8 cellular contexts compared by ENCODE assay signal in genomic region chr6:33621396-33622388, GRCh38. TPM values are rescaled to one million over a fixed set of nuclear protein-coding genes. Genes with fewer than 3 reads are reported as not detected.
DNase-seq lines count a peak whose midpoint lies in the region; ATAC-seq and TF ChIP-seq lines count a peak whose summit lies in the region.

No MANE protein-coding gene starts in this region.

- H3K4me1 ChIP-seq in prostate gland (replicated peaks): no peaks in the 10 kb centered on the region

- H3K27ac ChIP-seq in prostate gland: peak overlapping the region; percentile 84 to 85

- DNase-seq in GM12865 (ENCODE audit: low read depth) (peak; percentile 46), NCI-H2196 (lab: John Stamatoyannopoulos, UW; ENCODE audit: unreplicated experiment) (peak; percentile 69), fibroblast of villous mesenchyme (ENCODE audit: low read depth) (no peak), prostate gland (ENCODE audit: low spot score) (peak; percentile 47), posterior vena cava (ENCODE audit: low spot score) (no peak)
- peak; percentile 62 to 63 for DNase-seq in activated T-cell treated with anti-CD3 and anti-CD28 coated beads, Interleukin-2, amount 50 U/mL, for 48 hours

- peak; percentile 20 for ATAC-seq in HG02610 (IDR thresholded peaks at IDR 0.05; ENCODE audit: unreplicated experiment)
- ATAC-seq in GM21526 (IDR thresholded peaks at IDR 0.05; ENCODE audit: low FRiP score, unreplicated experiment): no peak

- 9% methylated on average over 59 of the region's 71 CpGs for WGBS in prostate gland

- no peaks in the 10 kb centered on the region for H3K27me3 ChIP-seq in prostate gland (replicated peaks; ENCODE audit: insufficient read depth)

- TF ChIP-seq CTCF in GM12865 (IDR thresholded peaks at IDR 0.05; ENCODE audit: insufficient read depth, low read depth, low read length, missing control alignments) (no peak), fibroblast of villous mesenchyme (IDR thresholded peaks at IDR 0.05; ENCODE audit: insufficient read depth, low read depth, low read length) (no peak), prostate gland (IDR thresholded peaks at IDR 0.05) (no peak)

- TF ChIP-seq POLR2A in prostate gland (IDR thresholded peaks at IDR 0.05): peak; percentile 26

- no peaks in the 10 kb centered on the region for H3K9me3 ChIP-seq in prostate gland

- intact Hi-C loops in prostate gland (cut with DNase I) (no loop called here), posterior vena cava (cut with DNase I) (no loop called here)

- H3K36me3 ChIP-seq in prostate gland: no peaks in the 10 kb centered on the region

- peak overlapping the region; percentile 97 for H3K4me3 ChIP-seq in GM12865 (ENCODE audit: low read depth, low read length)
- peak overlapping the region; percentile 64 for H3K4me3 ChIP-seq in fibroblast of villous mesenchyme (ENCODE audit: low read depth, low read length)
- peak overlapping the region; percentile 59 to 70 for H3K4me3 ChIP-seq in prostate gland

RNA-seq across cellular contexts. Expression of gene ITPR3, which starts 0.6 kb away (rescaled TPM):
- total RNA-seq in fibroblast of villous mesenchyme: 15.1 and 20.6 TPM in 2 replicates
- 10 to 100 TPM; 21.8 to 99.1 TPM for total RNA-seq in prostate gland
- 10 to 100 TPM; 15.6 to 17.1 TPM for total RNA-seq in posterior vena cava

RNA-seq across cellular contexts. Expression of gene BAK1, which starts 41.6 kb away (rescaled TPM):
- total RNA-seq in fibroblast of villous mesenchyme (20.0 and 30.7 TPM in 2 replicates), prostate gland (10 to 100 TPM in 1 of 2 donors, 1 to 10 TPM in 1; 6.2 to 13.6 TPM), posterior vena cava (10 to 100 TPM; 12.4 to 17.7 TPM)

Comparison
In these comparisons a context has a peak if more than half of its experiments do, and no peak if none do; other contexts are left out.
1. DNase-seq: peak in GM12865 (single experiment), NCI-H2196 (single experiment), activated T-cell treated with anti-CD3 and anti-CD28 coated beads, Interleukin-2, amount 50 U/mL, for 48 hours (2 of 2) and prostate gland (single experiment); none in fibroblast of villous mesenchyme (single experiment) and posterior vena cava (single experiment).
2. Peak in every context shown above with its lines, with median percentiles within 50 percentile points of each other: H3K4me3 ChIP-seq.